Comparison of ENCODE assay signal across 8 cellular contexts in genomic region chr14:65411656-65412188, GRCh38. TPM values are rescaled to one million over a fixed set of nuclear protein-coding genes. Genes with fewer than 3 reads are reported as not detected.
DNase-seq lines count a peak whose midpoint lies in the region; ATAC-seq and TF ChIP-seq lines count a peak whose summit lies in the region.

No MANE protein-coding gene starts in this region.

- H3K36me3 ChIP-seq in uterus: no peaks in the 10 kb centered on the region

- no peaks in the 10 kb centered on the region for H3K27me3 Mint-ChIP-seq in T-helper 17 cell

- under 1% methylated on average over 42 of the region's 42 CpGs for WGBS in right cardiac atrium

- no peak for TF ChIP-seq CTCF in GM12875 (IDR thresholded peaks at IDR 0.05; ENCODE audit: borderline replicate concordance, insufficient read depth, low read depth, low read length)
- no peak for TF ChIP-seq CTCF in uterus (IDR thresholded peaks at IDR 0.05)

- no peaks in the 10 kb centered on the region for H3K9me3 ChIP-seq in T-helper 17 cell (ENCODE audit: control insufficient read depth, low read length, poor library complexity, severe bottlenecking)
- no peaks in the 10 kb centered on the region for H3K9me3 ChIP-seq in right cardiac atrium (ENCODE audit: control insufficient read depth, low read length)
- H3K9me3 ChIP-seq in uterus: no peaks in the 10 kb centered on the region

- peak; percentile 55 to 70 for TF ChIP-seq POLR2A in uterus (IDR thresholded peaks at IDR 0.05)

- peak overlapping the region; percentile 97 for H3K4me3 ChIP-seq in GM12875 (ENCODE audit: low read depth, low read length)
- peak overlapping the region; percentile 89 for H3K4me3 ChIP-seq in right cardiac atrium (ENCODE audit: low read length)
- peak overlapping the region; percentile 75 to 93 for H3K4me3 ChIP-seq in uterus

- DNase-seq in NCI-H1436 (lab: John Stamatoyannopoulos, UW): peak; percentile 83
- peak; percentile 70 to 73 (median 73) for DNase-seq in T-helper 17 cell
- DNase-seq in right cardiac atrium: peak; percentile 94 to 98 (median 97)
- peak; percentile 75 for DNase-seq in pulmonary artery endothelial cell (ENCODE audit: low read depth, low spot score)
- peak; percentile 91 to 92 for DNase-seq in uterus

- peak; percentile 60 for ATAC-seq in HG02678 (IDR thresholded peaks at IDR 0.05; ENCODE audit: unreplicated experiment)
- ATAC-seq in T-helper 17 cell: peak; percentile 60
- ATAC-seq in right cardiac atrium: peak; percentile 94 to 95

- peak overlapping the region; percentile 98 for H3K4me3 Mint-ChIP-seq in T-helper 17 cell

- H3K4me1 Mint-ChIP-seq in T-helper 17 cell: peaks cover 15% of the 10 kb centered on the region

- peak overlapping the region; percentile 97 for H3K27ac ChIP-seq in angular gyrus (ENCODE audit: low read depth, low read length)
- H3K27ac ChIP-seq in right cardiac atrium (ENCODE audit: low read length): peak overlapping the region; percentile 93
- H3K27ac ChIP-seq in uterus: peak overlapping the region; percentile 90 to 98

- H3K27ac Mint-ChIP-seq in T-helper 17 cell: peak overlapping the region; percentile 94

- H3K27me3 ChIP-seq in right cardiac atrium (ENCODE audit: control insufficient read depth, insufficient read depth): no peaks in the 10 kb centered on the region
- H3K27me3 ChIP-seq in uterus: no peaks in the 10 kb centered on the region

- intact Hi-C loops in right cardiac atrium (cut with DNase I) (loop anchor here (2.0 to 10.0 kb wide), 6 partner anchors 189 to 543 kb away; no protein-coding TSS in a partner anchor), uterus (cut with DNase I; ENCODE audit: low total_unique reads) (loop anchor here (10.0 kb wide), 1 partner anchor 413 kb away; no protein-coding TSS in a partner anchor)

- H3K36me3 Mint-ChIP-seq in T-helper 17 cell (ENCODE audit: low read depth): no peaks in the 10 kb centered on the region

- no peaks in the 10 kb centered on the region for H3K4me1 ChIP-seq in right cardiac atrium (ENCODE audit: control insufficient read depth, insufficient read depth, low read length)
- H3K4me1 ChIP-seq in uterus: no peaks in the 10 kb centered on the region

RNA-seq across cellular contexts. Expression of gene FUT8, which starts 0.8 kb away (rescaled TPM):
- total RNA-seq in T-helper 17 cell (10 to 100 TPM; 45.5 to 51.3 TPM), right cardiac atrium (10 to 100 TPM; 12.0 to 16.9 (median 15.0) TPM), pulmonary artery endothelial cell (55.5 and 84.3 TPM in 2 replicates), uterus (10 to 100 TPM; 39.2 to 57.6 (median 51.8) TPM)
- 5.2 TPM for polyA plus RNA-seq in right cardiac atrium

Comparison
In these comparisons a context has a peak if more than half of its experiments do, and no peak if none do; other contexts are left out.
1. Peak in every context shown above with its lines: DNase-seq, ATAC-seq, H3K4me3 ChIP-seq and H3K27ac ChIP-seq.